ENCODE assay signal across 1 cellular context in the genomic region with DNA sequence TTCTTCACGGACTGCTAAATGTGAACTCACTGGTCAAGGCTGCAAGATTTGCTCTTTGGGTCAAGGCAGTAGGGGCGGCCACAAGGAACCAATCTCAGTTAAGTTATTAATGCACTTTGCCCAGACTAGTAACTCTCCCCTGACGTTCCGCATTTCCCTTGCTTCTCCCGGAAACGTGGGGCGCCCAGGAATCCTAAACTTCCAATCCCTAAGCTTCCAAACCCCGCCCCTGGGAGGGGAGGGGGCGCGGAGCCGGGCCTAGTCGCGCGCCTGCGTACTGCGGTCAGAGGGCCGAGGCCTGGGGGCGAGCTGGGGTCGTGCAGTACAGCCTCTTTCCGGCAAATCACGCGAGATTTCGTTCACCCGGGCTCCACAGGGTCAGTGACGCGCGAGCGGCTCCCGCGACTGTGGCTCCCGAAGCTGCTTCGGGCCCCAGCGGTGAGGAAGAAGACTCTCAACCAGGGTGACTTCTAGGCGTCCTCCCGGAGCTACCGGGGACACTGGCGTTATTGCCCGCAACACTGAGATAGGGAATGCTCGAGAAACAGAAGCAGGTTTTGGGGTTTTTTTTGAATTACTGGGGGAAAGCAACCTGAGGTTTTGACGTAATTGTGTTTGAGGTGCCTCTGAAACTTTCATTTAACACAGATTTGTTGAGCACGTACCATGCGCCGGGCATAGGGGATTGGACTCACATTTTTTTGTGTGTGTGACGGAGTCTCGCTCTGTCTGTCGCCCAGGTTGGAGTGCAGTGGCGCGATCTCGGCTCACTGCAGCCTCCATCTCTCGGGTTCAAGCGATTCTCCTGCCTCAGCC.
A peak's percentile ranks its signal among the peaks of the same experiment; 100 is the strongest.
TF ChIP-seq lines count a peak whose summit lies in the region.

PTGR2 (plus strand) TSS at position 265 of the 816 bp plus-strand sequence. CDS start 7,032 bp downstream, outside the sequence.

TF ChIP-seq in K562, 482 proteins besides CTCF, POLR2A, EP300 and RAD21 (continued from another document and continues in another):
- TF ChIP-seq, protein P1, sequence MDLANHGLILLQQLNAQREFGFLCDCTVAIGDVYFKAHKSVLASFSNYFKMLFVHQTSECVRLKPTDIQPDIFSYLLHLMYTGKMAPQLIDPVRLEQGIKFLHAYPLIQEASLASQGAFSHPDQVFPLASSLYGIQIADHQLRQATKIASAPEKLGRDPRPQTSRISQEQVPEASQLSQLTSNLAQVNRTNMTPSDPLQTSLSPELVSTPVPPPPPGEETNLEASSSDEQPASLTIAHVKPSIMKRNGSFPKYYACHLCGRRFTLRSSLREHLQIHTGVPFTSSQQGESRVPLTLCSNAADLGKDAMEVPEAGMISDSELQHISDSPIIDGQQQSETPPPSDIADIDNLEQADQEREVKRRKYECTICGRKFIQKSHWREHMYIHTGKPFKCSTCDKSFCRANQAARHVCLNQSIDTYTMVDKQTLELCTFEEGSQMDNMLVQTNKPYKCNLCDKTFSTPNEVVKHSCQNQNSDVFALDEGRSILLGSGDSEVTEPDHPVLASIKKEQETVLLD (IDR thresholded peaks at IDR 0.05): peak; percentile 81; the same call in 1 of the 2 replicates
- TF ChIP-seq ILK (tag; IDR thresholded peaks at IDR 0.05; ENCODE audit: borderline replicate concordance, low read depth): no peak
- TF ChIP-seq ZNF280A (IDR thresholded peaks at IDR 0.05; ENCODE audit: low read depth, partially characterized antibody): no peak
- TF ChIP-seq GATAD2B (IDR thresholded peaks at IDR 0.05; ENCODE audit: borderline replicate concordance): no peak; the same call in 1 of the 2 replicates
- TF ChIP-seq CBFA2T2 (conservative IDR thresholded peaks at IDR 0.05): no peak
- TF ChIP-seq MAFF (IDR thresholded peaks at IDR 0.05; ENCODE audit: low read length): no peak
- TF ChIP-seq ID3 (CRISPR knock-in tag; IDR thresholded peaks at IDR 0.05): no peak
- TF ChIP-seq ID3 (tag; IDR thresholded peaks at IDR 0.05): no peak
- no peak for TF ChIP-seq PURB (CRISPR knock-in tag; IDR thresholded peaks at IDR 0.05; ENCODE audit: low read depth)
- no peak for TF ChIP-seq MEF2A (IDR thresholded peaks at IDR 0.05; ENCODE audit: control insufficient read depth, low read depth, low read length)
- TF ChIP-seq GATA2 (CRISPR knock-in tag; IDR thresholded peaks at IDR 0.05): no peak
- 0 out of 2 replicates have a peak, but pooled peaks have one; percentile 21 for TF ChIP-seq ZNF766 (CRISPR knock-in tag; conservative IDR thresholded peaks at IDR 0.05)
- no peak for TF ChIP-seq NELFE (IDR thresholded peaks at IDR 0.05; ENCODE audit: insufficient read depth, insufficient read length)
- TF ChIP-seq CEBPG (CRISPR knock-in tag; IDR thresholded peaks at IDR 0.05): no peak
- TF ChIP-seq CEBPG (tag; conservative IDR thresholded peaks at IDR 0.05 in 1 of 2, IDR thresholded peaks at IDR 0.05 in 1 of 2): no peak
- TF ChIP-seq SMARCA5 (IDR thresholded peaks at IDR 0.05): 0 out of 2 replicates have a peak, but pooled peaks have one; percentile 59
- TF ChIP-seq TEAD2 (tag; IDR thresholded peaks at IDR 0.05): no peak
- no peak for TF ChIP-seq GTF3C2 (IDR thresholded peaks at IDR 0.05; ENCODE audit: borderline replicate concordance, extremely low read depth, insufficient read length)
- 0 out of 2 replicates have a peak, but pooled peaks have one; percentile 34 for TF ChIP-seq ZBTB26 (CRISPR knock-in tag; IDR thresholded peaks at IDR 0.05)
- no peak for TF ChIP-seq ZNF23 (CRISPR knock-in tag; IDR thresholded peaks at IDR 0.05)
- TF ChIP-seq U2AF1 (optimal IDR thresholded peaks at IDR 0.05; ENCODE audit: low read depth, low read length): no peak
- no peak for TF ChIP-seq NFIX (CRISPR knock-in tag; IDR thresholded peaks at IDR 0.05; ENCODE audit: low read depth)
- TF ChIP-seq NR4A1 (CRISPR knock-in tag; IDR thresholded peaks at IDR 0.05): no peak
- TF ChIP-seq NR4A1 (tag; IDR thresholded peaks at IDR 0.05): 0 out of 2 replicates have a peak, but pooled peaks have one; percentile 14
- TF ChIP-seq XRCC4 (IDR thresholded peaks at IDR 0.05; ENCODE audit: extremely low read depth, insufficient read depth, insufficient read length): no peak
- TF ChIP-seq ZBED1 (IDR thresholded peaks at IDR 0.05): no peak
- TF ChIP-seq CBFB (CRISPR knock-in tag; IDR thresholded peaks at IDR 0.05): no peak
- TF ChIP-seq NRF1 (conservative IDR thresholded peaks at IDR 0.05 in 1 of 2, IDR thresholded peaks at IDR 0.05 in 1 of 2): peak; percentile 97
- TF ChIP-seq BRCA1 (IDR thresholded peaks at IDR 0.05): no peak
- no peak for TF ChIP-seq BRCA1 (CRISPR knock-in tag; IDR thresholded peaks at IDR 0.05)
- TF ChIP-seq CTBP1 (IDR thresholded peaks at IDR 0.05; ENCODE audit: borderline replicate concordance): no peak
- TF ChIP-seq CCNT2 (IDR thresholded peaks at IDR 0.05; ENCODE audit: borderline replicate concordance, extremely low read depth, insufficient read length, low read depth, low read length): no peak
- no peak for TF ChIP-seq DNMT1 (IDR thresholded peaks at IDR 0.05)
- TF ChIP-seq RHOXF2B (CRISPR knock-in tag; conservative IDR thresholded peaks at IDR 0.05): no peak
- TF ChIP-seq MYNN (IDR thresholded peaks at IDR 0.05): no peak
- no peak for TF ChIP-seq MYNN (CRISPR knock-in tag; IDR thresholded peaks at IDR 0.05)
- no peak for TF ChIP-seq ARID2 (IDR thresholded peaks at IDR 0.05)
- TF ChIP-seq MYBL2 (IDR thresholded peaks at IDR 0.05; ENCODE audit: low read depth): no peak
- TF ChIP-seq MYBL2 (CRISPR knock-in tag; IDR thresholded peaks at IDR 0.05; ENCODE audit: borderline replicate concordance): no peak
- peak; percentile 18 for TF ChIP-seq PHF20 (IDR thresholded peaks at IDR 0.05; ENCODE audit: partially characterized antibody)
- no peak for TF ChIP-seq NBN (IDR thresholded peaks at IDR 0.05; ENCODE audit: low read depth)
- peak; percentile 44; the same call in 1 of the 2 replicates for TF ChIP-seq CXXC5 (CRISPR knock-in tag; IDR thresholded peaks at IDR 0.05)
- TF ChIP-seq CBX5 (IDR thresholded peaks at IDR 0.05; ENCODE audit: borderline replicate concordance, low read depth): no peak
- no peak for TF ChIP-seq ZNF764 (CRISPR knock-in tag; IDR thresholded peaks at IDR 0.05; ENCODE audit: low read depth)
- no peak for TF ChIP-seq CCAR2 (IDR thresholded peaks at IDR 0.05; ENCODE audit: low read depth, low read length)
- no peak for TF ChIP-seq IRF2 (CRISPR knock-in tag; IDR thresholded peaks at IDR 0.05)
- no peak for TF ChIP-seq ERF (CRISPR knock-in tag; IDR thresholded peaks at IDR 0.05)
- TF ChIP-seq FOXA1 (IDR thresholded peaks at IDR 0.05; ENCODE audit: borderline replicate concordance): no peak
- no peak for TF ChIP-seq MNT (conservative IDR thresholded peaks at IDR 0.05)
- no peak for TF ChIP-seq NONO (IDR thresholded peaks at IDR 0.05; ENCODE audit: low read depth in 2 of 2, low read length in 1 of 2)
- no peak for TF ChIP-seq HDAC3 (IDR thresholded peaks at IDR 0.05; ENCODE audit: borderline replicate concordance, partially characterized antibody)
- TF ChIP-seq, protein P2, sequence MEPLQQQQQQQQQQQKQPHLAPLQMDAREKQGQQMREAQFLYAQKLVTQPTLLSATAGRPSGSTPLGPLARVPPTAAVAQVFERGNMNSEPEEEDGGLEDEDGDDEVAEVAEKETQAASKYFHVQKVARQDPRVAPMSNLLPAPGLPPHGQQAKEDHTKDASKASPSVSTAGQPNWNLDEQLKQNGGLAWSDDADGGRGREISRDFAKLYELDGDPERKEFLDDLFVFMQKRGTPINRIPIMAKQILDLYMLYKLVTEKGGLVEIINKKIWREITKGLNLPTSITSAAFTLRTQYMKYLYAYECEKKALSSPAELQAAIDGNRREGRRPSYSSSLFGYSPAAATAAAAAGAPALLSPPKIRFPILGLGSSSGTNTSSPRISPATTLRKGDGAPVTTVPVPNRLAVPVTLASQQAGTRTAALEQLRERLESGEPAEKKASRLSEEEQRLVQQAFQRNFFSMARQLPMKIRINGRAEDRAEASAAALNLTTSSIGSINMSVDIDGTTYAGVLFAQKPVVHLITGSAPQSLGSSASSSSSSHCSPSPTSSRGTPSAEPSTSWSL (CRISPR knock-in tag; IDR thresholded peaks at IDR 0.05; ENCODE audit: borderline replicate concordance): no peak
- TF ChIP-seq SRSF3 (IDR thresholded peaks at IDR 0.05; ENCODE audit: insufficient read depth, low read length): no peak
- no peak for TF ChIP-seq ZNF253 (CRISPR knock-in tag; conservative IDR thresholded peaks at IDR 0.05)
- TF ChIP-seq ADNP (tag; IDR thresholded peaks at IDR 0.05): no peak
- no peak for TF ChIP-seq TARDBP (IDR thresholded peaks at IDR 0.05)
- TF ChIP-seq PHB2 (IDR thresholded peaks at IDR 0.05; ENCODE audit: low read depth): no peak
- no peak for TF ChIP-seq CC2D1A (IDR thresholded peaks at IDR 0.05)
- peak; percentile 67 for TF ChIP-seq TAF1 (IDR thresholded peaks at IDR 0.05; ENCODE audit: control insufficient read depth, extremely low read depth, insufficient read depth, low read length, severe bottlenecking)
- TF ChIP-seq NR1H2 (CRISPR knock-in tag; IDR thresholded peaks at IDR 0.05): no peak
- no peak for TF ChIP-seq PPARD (CRISPR knock-in tag; IDR thresholded peaks at IDR 0.05)
- no peak for TF ChIP-seq ZNF408 (CRISPR knock-in tag; IDR thresholded peaks at IDR 0.05; ENCODE audit: low read depth)
- TF ChIP-seq LCOR (CRISPR knock-in tag; IDR thresholded peaks at IDR 0.05): no peak; the same call in 1 of the 2 replicates
- TF ChIP-seq LEF1 (IDR thresholded peaks at IDR 0.05): no peak
